1 cellular context compared by ENCODE assay signal in the genomic region with DNA sequence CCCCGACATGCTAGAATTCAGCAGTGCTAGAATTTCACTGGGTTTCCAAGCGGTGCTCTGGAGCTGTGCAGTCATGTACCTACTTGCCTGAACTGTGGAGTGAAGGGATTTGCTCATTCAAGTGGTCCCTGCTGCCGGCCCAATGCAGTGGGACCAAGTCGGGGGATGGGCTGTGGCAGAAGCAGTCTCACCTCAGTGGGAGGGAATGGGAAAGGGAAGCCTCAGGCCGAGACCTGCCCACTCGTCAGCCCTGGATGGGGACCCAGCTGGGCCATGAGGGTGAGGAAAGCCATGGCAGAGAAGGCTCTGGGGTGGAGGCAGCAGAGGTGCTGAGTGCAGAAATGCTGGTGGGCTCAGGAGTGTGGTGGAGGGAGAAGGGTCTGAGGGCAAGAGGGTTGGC.
TF ChIP-seq lines count a peak whose summit lies in the region.

No MANE protein-coding gene starts in this region.

TF ChIP-seq in H1, 55 proteins besides CTCF, POLR2A, EP300 and RAD21:
- TF ChIP-seq KDM5A (IDR thresholded peaks at IDR 0.05; ENCODE audit: low read length): no peak
- TF ChIP-seq CEBPB (IDR thresholded peaks at IDR 0.05; ENCODE audit: low read depth, low read length): no peak
TF ChIP-seq in H1: peak in this region for 0.
